9 cellular contexts compared by ENCODE assay signal in genomic region chr20:37392441-37393195, GRCh38. TPM values are rescaled to one million over a fixed set of nuclear protein-coding genes. Genes with fewer than 3 reads are reported as not detected.
DNase-seq lines count a peak whose midpoint lies in the region; ATAC-seq, FAIRE-seq and TF ChIP-seq lines count a peak whose summit lies in the region.
"Had no signal": no experiment of that assay in that cellular context is flagged by ENCODE, and none has a peak within 500 bp of the region (broad histone marks: within the 10 kb centered on the region; RNA-seq: fewer than 3 reads in every experiment).

No MANE protein-coding gene starts in this region.

- H3K4me3 Mint-ChIP-seq in progenitor cell of endocrine pancreas (ENCODE audit: low read depth): no peak overlapping the region

- no peaks in the 10 kb centered on the region for H3K27me3 ChIP-seq in brain microvascular endothelial cell (replicated peaks)
- H3K27me3 ChIP-seq: heart left ventricle had no signal

- DNase-seq in activated CD4-positive, alpha-beta T cell treated with anti-CD3 and anti-CD28 coated beads for 48 hours: peak; percentile 49
- DNase-seq in activated CD4-positive, alpha-beta T cell treated with anti-CD3 and anti-CD28 coated beads for 1 hour: no peak
- peak; percentile 34 to 36 for DNase-seq in Kasumi-1 (lab: John Stamatoyannopoulos, UW)
- no peak for DNase-seq in brain microvascular endothelial cell
- DNase-seq in progenitor cell of endocrine pancreas (ENCODE audit: low spot score, unreplicated experiment): no peak
- DNase-seq in RCC 7860 (ENCODE audit: low spot score): no peak

- ATAC-seq in GM21360 (IDR thresholded peaks at IDR 0.05; ENCODE audit: unreplicated experiment) (no peak), GM21576 (IDR thresholded peaks at IDR 0.05; ENCODE audit: unreplicated experiment) (no peak)
- ATAC-seq: heart left ventricle had no signal

- H3K4me3 ChIP-seq in brain microvascular endothelial cell (ENCODE audit: low read depth, low read length): no peak overlapping the region
- H3K4me3 ChIP-seq: heart left ventricle had no signal

- TF ChIP-seq CTCF in brain microvascular endothelial cell (IDR thresholded peaks at IDR 0.05; ENCODE audit: low read depth, low read length, missing control alignments) (peak; percentile 67), progenitor cell of endocrine pancreas (IDR thresholded peaks at IDR 0.05; ENCODE audit: unreplicated experiment) (peak; percentile 31)

- peaks cover 6% of the 10 kb centered on the region for H3K36me3 Mint-ChIP-seq in progenitor cell of endocrine pancreas (ENCODE audit: insufficient read depth)

- H3K36me3 ChIP-seq in brain microvascular endothelial cell (replicated peaks): peaks cover 2% of the 10 kb centered on the region

- H3K27ac ChIP-seq in brain microvascular endothelial cell: no peak overlapping the region
- H3K27ac ChIP-seq: heart left ventricle had no signal

- no peaks in the 10 kb centered on the region for H3K9me3 Mint-ChIP-seq in progenitor cell of endocrine pancreas (ENCODE audit: low read depth)

- H3K27me3 Mint-ChIP-seq in progenitor cell of endocrine pancreas: no peaks in the 10 kb centered on the region

- peaks cover 15% of the 10 kb centered on the region for H3K4me1 Mint-ChIP-seq in progenitor cell of endocrine pancreas (ENCODE audit: low read depth)

- FAIRE-seq in RCC 7860 (lab: Jason Lieb, UNC): no peak

- in situ Hi-C loops in brain microvascular endothelial cell (cut with HindIII; ENCODE audit: low pct_ligation_motif_present, low sequenced_read_pairs): no loop called here

- H3K27ac Mint-ChIP-seq in progenitor cell of endocrine pancreas: peak overlapping the region; percentile 62

RNA-seq across cellular contexts. Expression of gene SRC, which starts 46.7 kb away (rescaled TPM):
- total RNA-seq in progenitor cell of endocrine pancreas: 126 and 128 TPM in 2 replicates

Comparison
In these comparisons a context has a peak if more than half of its experiments do, and no peak if none do; other contexts are left out.
1. DNase-seq: peak in activated CD4-positive, alpha-beta T cell treated with anti-CD3 and anti-CD28 coated beads for 48 hours (single experiment) and Kasumi-1 (2 of 2); none in activated CD4-positive, alpha-beta T cell treated with anti-CD3 and anti-CD28 coated beads for 1 hour (single experiment), brain microvascular endothelial cell (single experiment), progenitor cell of endocrine pancreas (single experiment) and RCC 7860 (single experiment).